Comparison of ENCODE assay signal across 1 cellular context in the genomic region with DNA sequence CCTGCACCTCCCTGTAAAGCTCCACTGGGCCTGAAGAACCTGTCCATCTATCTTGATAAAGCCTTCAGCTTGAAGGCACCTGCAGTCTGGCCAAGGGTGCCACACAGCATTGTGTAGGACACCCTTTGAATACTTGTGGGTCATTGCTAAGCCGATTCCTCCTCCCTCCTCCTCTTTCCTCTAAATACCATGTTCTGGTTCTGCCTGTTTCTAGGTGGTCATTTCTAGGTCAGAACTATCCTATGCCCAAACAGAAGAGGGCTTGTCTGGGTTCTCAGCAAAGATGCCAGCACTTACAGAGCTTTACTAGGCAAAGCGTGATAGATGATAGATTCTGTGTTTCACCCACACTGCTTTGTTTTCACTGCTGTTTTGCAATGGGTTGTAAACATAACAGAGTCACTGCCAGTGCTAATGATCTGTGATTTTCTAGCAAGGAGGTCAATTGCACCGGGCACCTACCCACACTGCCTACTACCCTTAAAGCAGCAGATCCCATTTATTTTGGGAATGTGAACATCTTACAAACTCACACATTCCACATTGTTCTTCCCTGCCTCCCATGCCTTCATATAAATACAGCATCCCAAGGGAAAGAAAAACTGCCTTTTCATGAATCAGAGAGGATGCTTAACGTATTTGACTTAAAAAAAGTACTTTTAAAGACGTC.
TF ChIP-seq lines count a peak whose summit lies in the region.

No MANE protein-coding gene starts in this region.

TF ChIP-seq in H1, 55 proteins besides CTCF, POLR2A, EP300 and RAD21 (continued from another document):
- TF ChIP-seq BRCA1 (IDR thresholded peaks at IDR 0.05; ENCODE audit: low read depth, low read length) (no peak), TAF7 (optimal IDR thresholded peaks at IDR 0.05; ENCODE audit: borderline replicate concordance, low read depth, low read length) (no peak), GABPA (IDR thresholded peaks at IDR 0.05; ENCODE audit: borderline replicate concordance, insufficient read depth, low read length) (no peak), BACH1 (IDR thresholded peaks at IDR 0.05; ENCODE audit: low read length) (no peak), SUZ12 (IDR thresholded peaks at IDR 0.05; ENCODE audit: low read length) (no peak), EZH2 (IDR thresholded peaks at IDR 0.05; ENCODE audit: low read depth, low read length, severe bottlenecking) (no peak)
- TF ChIP-seq, protein P1, sequence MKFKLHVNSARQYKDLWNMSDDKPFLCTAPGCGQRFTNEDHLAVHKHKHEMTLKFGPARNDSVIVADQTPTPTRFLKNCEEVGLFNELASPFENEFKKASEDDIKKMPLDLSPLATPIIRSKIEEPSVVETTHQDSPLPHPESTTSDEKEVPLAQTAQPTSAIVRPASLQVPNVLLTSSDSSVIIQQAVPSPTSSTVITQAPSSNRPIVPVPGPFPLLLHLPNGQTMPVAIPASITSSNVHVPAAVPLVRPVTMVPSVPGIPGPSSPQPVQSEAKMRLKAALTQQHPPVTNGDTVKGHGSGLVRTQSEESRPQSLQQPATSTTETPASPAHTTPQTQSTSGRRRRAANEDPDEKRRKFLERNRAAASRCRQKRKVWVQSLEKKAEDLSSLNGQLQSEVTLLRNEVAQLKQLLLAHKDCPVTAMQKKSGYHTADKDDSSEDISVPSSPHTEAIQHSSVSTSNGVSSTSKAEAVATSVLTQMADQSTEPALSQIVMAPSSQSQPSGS (IDR thresholded peaks at IDR 0.05; ENCODE audit: low read length), result no peak
- TF ChIP-seq, protein P2, sequence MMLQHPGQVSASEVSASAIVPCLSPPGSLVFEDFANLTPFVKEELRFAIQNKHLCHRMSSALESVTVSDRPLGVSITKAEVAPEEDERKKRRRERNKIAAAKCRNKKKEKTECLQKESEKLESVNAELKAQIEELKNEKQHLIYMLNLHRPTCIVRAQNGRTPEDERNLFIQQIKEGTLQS (IDR thresholded peaks at IDR 0.05; ENCODE audit: insufficient read depth, low read depth, low read length), result no peak
